ENCODE assay signal across 8 cellular contexts in genomic region chr22:32836286-32836859, GRCh38. TPM values are rescaled to one million over a fixed set of nuclear protein-coding genes. Genes with fewer than 3 reads are reported as not detected.
DNase-seq lines count a peak whose midpoint lies in the region; ATAC-seq and TF ChIP-seq lines count a peak whose summit lies in the region.

No MANE protein-coding gene starts in this region.

- no peak overlapping the region for H3K4me3 ChIP-seq in mammary epithelial cell (replicated peaks in 1 of 3; ENCODE audit: insufficient read depth in 1 of 3, low read depth in 2 of 3, low read length in 3 of 3)
- H3K4me3 ChIP-seq in neural progenitor cell = no peak overlapping the region

- DNase-seq in Calu3 = peak; percentile 7
- DNase-seq in HuH-7 (ENCODE audit: low spot score) = peak; percentile 46
- DNase-seq in mammary epithelial cell = no peak
- DNase-seq in neural progenitor cell (ENCODE audit: low spot score) = peak; percentile 45
- no peak for DNase-seq in DMS79 treated with DMSO at 0.1 percent for 48 hours (lab: John Stamatoyannopoulos, UW)
- DNase-seq in activated effector memory CD4-positive, alpha-beta T cell treated with Interleukin-2 at 50 U/mL for 16 hours = no peak
- no peak for DNase-seq in posterior cingulate gyrus

- no peaks in the 10 kb centered on the region for H3K4me1 Mint-ChIP-seq in Calu3 (ENCODE audit: low read depth, unreplicated experiment)
- peaks cover 33% of the 10 kb centered on the region for H3K4me1 Mint-ChIP-seq in neural progenitor cell

- H3K27me3 Mint-ChIP-seq in Calu3 (ENCODE audit: unreplicated experiment) (peaks cover 45% of the 10 kb centered on the region), neural progenitor cell (ENCODE audit: insufficient read depth, low read depth) (peaks cover 6% of the 10 kb centered on the region)

- CTCF ChIA-PET in Calu3 (lab: Charles Lee) (interaction anchor here (0.9 kb wide), 1 partner anchor 171 kb away, joined by 3 read pairs; no protein-coding TSS in a partner anchor), mammary epithelial cell (lab: Charles Lee; ENCODE audit: low non-redundant PET) (no interaction called here)

- H3K4me3 Mint-ChIP-seq in Calu3 (ENCODE audit: low read depth, unreplicated experiment) = no peak overlapping the region
- H3K4me3 Mint-ChIP-seq in neural progenitor cell = no peak overlapping the region

- WGBS in mammary epithelial cell (ENCODE audit: low coverage, missing lambda C conversion rate) = 72% methylated on average over 5 of the region's 5 CpGs

- H3K27ac ChIP-seq in mammary epithelial cell (ENCODE audit: insufficient read depth, low read depth, low read length) (no peak overlapping the region), neural progenitor cell (no peak overlapping the region)

- H3K9ac ChIP-seq in mammary epithelial cell (ENCODE audit: insufficient read depth, low read length) (no peak overlapping the region), neural progenitor cell (no peak overlapping the region)

- H3K9me3 ChIP-seq in mammary epithelial cell (replicated peaks; ENCODE audit: insufficient read depth, low read length) = no peaks in the 10 kb centered on the region
- no peaks in the 10 kb centered on the region for H3K9me3 ChIP-seq in neural progenitor cell (ENCODE audit: low read depth)

- TF ChIP-seq CTCF in Calu3 (IDR thresholded peaks at IDR 0.05; ENCODE audit: unreplicated experiment) (peak; percentile 47), mammary epithelial cell (conservative IDR thresholded peaks at IDR 0.05 in 1 of 2, IDR thresholded peaks at IDR 0.05 in 1 of 2; ENCODE audit: extremely low read depth in 1 of 2, insufficient read depth in 1 of 2, low read depth in 1 of 2, low read length in 2 of 2) (peak; percentile 42 to 48), neural progenitor cell (IDR thresholded peaks at IDR 0.05) (peak; percentile 61)

- no peak for ATAC-seq in HG02588 (IDR thresholded peaks at IDR 0.05; ENCODE audit: unreplicated experiment)

- dilution Hi-C loops in mammary epithelial cell (cut with HindIII; ENCODE audit: low sequenced_read_pairs) = loop anchor here (5.0 kb wide), 2 partner anchors 51 to 146 kb away; no protein-coding TSS in a partner anchor

- no peaks in the 10 kb centered on the region for H3K4me1 ChIP-seq in mammary epithelial cell (ENCODE audit: insufficient read depth, low read length)
- peaks cover 16% of the 10 kb centered on the region for H3K4me1 ChIP-seq in neural progenitor cell

- H2AFZ ChIP-seq in mammary epithelial cell (ENCODE audit: low read depth, low read length) = no peak overlapping the region
- H2AFZ ChIP-seq in neural progenitor cell (replicated peaks) = no peak overlapping the region

- BruUV-seq in Calu3 (replicated peaks; lab: Mats Ljungman, UMichigan) (no TSS peak), mammary epithelial cell (replicated peaks; lab: Mats Ljungman, UMichigan) (no TSS peak)

- H3K36me3 Mint-ChIP-seq in Calu3 (ENCODE audit: insufficient read depth, unreplicated experiment) (no peaks in the 10 kb centered on the region), neural progenitor cell (no peaks in the 10 kb centered on the region)

- H3K27ac Mint-ChIP-seq in Calu3 (ENCODE audit: unreplicated experiment) = no peak overlapping the region
- no peak overlapping the region for H3K27ac Mint-ChIP-seq in neural progenitor cell

- H3K79me2 ChIP-seq in mammary epithelial cell (ENCODE audit: insufficient read depth, low read length) = peaks cover 65% of the 10 kb centered on the region
- no peaks in the 10 kb centered on the region for H3K79me2 ChIP-seq in neural progenitor cell (ENCODE audit: low read depth)

- no peaks in the 10 kb centered on the region for H3F3A ChIP-seq in neural progenitor cell (ENCODE audit: low read depth)

- H4K20me1 ChIP-seq in mammary epithelial cell (ENCODE audit: insufficient read depth, low read length) = no peaks in the 10 kb centered on the region
- no peaks in the 10 kb centered on the region for H4K20me1 ChIP-seq in neural progenitor cell (ENCODE audit: low read depth)

- H3K9me3 Mint-ChIP-seq in Calu3 (ENCODE audit: low read depth, unreplicated experiment) (no peaks in the 10 kb centered on the region), neural progenitor cell (no peaks in the 10 kb centered on the region)

- H3K36me3 ChIP-seq in mammary epithelial cell (ENCODE audit: insufficient read depth, low read length) = no peaks in the 10 kb centered on the region
- no peaks in the 10 kb centered on the region for H3K36me3 ChIP-seq in neural progenitor cell

- H3K4me2 ChIP-seq in mammary epithelial cell (ENCODE audit: insufficient read depth, low read depth, low read length) (no peak overlapping the region), neural progenitor cell (no peak overlapping the region)

- intact Hi-C loops in Calu3 (cut with micrococcal nuclease; ENCODE audit: unreplicated experiment) = no loop called here
- intact Hi-C loops in mammary epithelial cell (cut with micrococcal nuclease) = loop anchor here (1.0 kb wide), 1 partner anchor 164 kb away; no protein-coding TSS in a partner anchor
- intact Hi-C loops in posterior cingulate gyrus (cut with DNase I) = no loop called here

- H3K27me3 ChIP-seq in mammary epithelial cell (ENCODE audit: insufficient read depth, low read length) (no peaks in the 10 kb centered on the region), neural progenitor cell (no peaks in the 10 kb centered on the region)

- in situ Hi-C loops in mammary epithelial cell (cut with MboI; ENCODE audit: low sequenced_read_pairs in 2 of 2) = no loop called here

RNA-seq across cellular contexts. Expression of gene TIMP3, which starts 34.9 kb away (rescaled TPM):
- total RNA-seq in Calu3 (2022) (9.1 and 12.3 TPM in 2 replicates), mammary epithelial cell (100 to 1,000 TPM; 118 to 521 TPM), neural progenitor cell (ENCODE audit: low replicate concordance) (6.3 and 6.9 TPM in 2 replicates)
- 105 TPM for polyA plus RNA-seq in mammary epithelial cell
- 154 TPM for polyA minus RNA-seq in mammary epithelial cell

Comparison
In these comparisons a context has a peak if more than half of its experiments do, and no peak if none do; other contexts are left out.
1. DNase-seq: peak in Calu3 (single experiment), HuH-7 (single experiment) and neural progenitor cell (single experiment); none in mammary epithelial cell (single experiment), DMS79 treated with DMSO at 0.1 percent for 48 hours (single experiment), activated effector memory CD4-positive, alpha-beta T cell treated with Interleukin-2 at 50 U/mL for 16 hours (single experiment) and posterior cingulate gyrus (0 of 10).
2. Peak in every context shown above with its lines, with median percentiles within 50 percentile points of each other: CTCF ChIP-seq.